25 cellular contexts compared by ENCODE assay signal in genomic region chr14:35965425-35965824, GRCh38.
A peak's percentile ranks its signal among the peaks of the same experiment; 100 is the strongest.
DNase-seq lines count a peak whose midpoint lies in the region.
"Had no signal": no experiment of that assay in that cellular context is flagged by ENCODE, and none has a peak within 500 bp of the region (broad histone marks: within the 10 kb centered on the region; RNA-seq: fewer than 3 reads in every experiment).

No MANE protein-coding gene starts in this region.

- H3K4me3 ChIP-seq in SJCRH30, result no peak overlapping the region
- H3K4me3 ChIP-seq: gastrocnemius medialis had no signal

- DNase-seq in NCI-H1092 treated with DMSO at 0.1 percent for 48 hours (lab: John Stamatoyannopoulos, UW) (peak; percentile 32), NCI-H1092 (lab: John Stamatoyannopoulos, UW) (no peak), head of caudate nucleus (peak in 26 of 42 donors; percentile 18 to 81 (median 56)), putamen (ENCODE audit: low spot score) (peak; percentile 76), NOMO-1 (lab: John Stamatoyannopoulos, UW; ENCODE audit: unreplicated experiment in 2 of 2) (no peak), SJCRH30 (no peak)
- DNase-seq in activated CD4-positive, alpha-beta T cell treated with anti-CD3 and anti-CD28 coated beads for 1 hour, result no peak
- DNase-seq: activated CD4-positive, alpha-beta T cell treated with anti-CD3 and anti-CD28 coated beads for 36 hours; activated CD8-positive, alpha-beta memory T cell treated with anti-CD3 and anti-CD28 coated beads for 24 hours; activated naive CD4-positive, alpha-beta T cell treated with anti-CD3 and anti-CD28 coated beads, Interleukin-2, amount 50 U/mL, for 16 hours; AML-193; CD8-positive, alpha-beta memory T cell; central memory CD4-positive, alpha-beta T cell; DND-41; gastrocnemius medialis; GOT3; NCI-H2107; NCI-H774; PC-3; right cardiac atrium; SHP77; stimulated activated CD4-positive, alpha-beta T cell treated with anti-CD3 and anti-CD28 coated beads, Interleukin-12 subunit alpha, Interleukin-12 subunit beta, amount 100 ng/mL, for 4 hours; stimulated activated CD4-positive, alpha-beta T cell treated with anti-CD3 and anti-CD28 coated beads, Interleukin-4, amount 100 ng/mL, for 4 hours; trophoblast cell had no signal

- H3K9me3 ChIP-seq in SJCRH30 (replicated peaks), result no peaks in the 10 kb centered on the region
- H3K9me3 ChIP-seq: gastrocnemius medialis had no signal

- no peaks in the 10 kb centered on the region for H3K27me3 ChIP-seq in SJCRH30
- H3K27me3 ChIP-seq: gastrocnemius medialis had no signal

- no peaks in the 10 kb centered on the region for H3K36me3 ChIP-seq in SJCRH30
- H3K36me3 ChIP-seq: gastrocnemius medialis had no signal

- H3K4me1 ChIP-seq in SJCRH30, result no peaks in the 10 kb centered on the region
- H3K4me1 ChIP-seq: gastrocnemius medialis had no signal

- H3K27ac ChIP-seq in angular gyrus (ENCODE audit: low read depth, low read length) (peak overlapping the region; percentile 80), SJCRH30 (no peak overlapping the region)
- H3K27ac ChIP-seq: gastrocnemius medialis had no signal

- intact Hi-C loops in head of caudate nucleus (cut with DNase I), result no loop called here

Comparison
In these comparisons a context has a peak if more than half of its experiments do, and no peak if none do; other contexts are left out.
1. DNase-seq: peak in NCI-H1092 treated with DMSO at 0.1 percent for 48 hours (single experiment), head of caudate nucleus (26 of 42) and putamen (single experiment); none in NCI-H1092 (single experiment), activated CD4-positive, alpha-beta T cell treated with anti-CD3 and anti-CD28 coated beads for 1 hour (single experiment), NOMO-1 (0 of 2) and SJCRH30 (0 of 2).